Comparison of ENCODE assay signal across 8 cellular contexts in the genomic region with DNA sequence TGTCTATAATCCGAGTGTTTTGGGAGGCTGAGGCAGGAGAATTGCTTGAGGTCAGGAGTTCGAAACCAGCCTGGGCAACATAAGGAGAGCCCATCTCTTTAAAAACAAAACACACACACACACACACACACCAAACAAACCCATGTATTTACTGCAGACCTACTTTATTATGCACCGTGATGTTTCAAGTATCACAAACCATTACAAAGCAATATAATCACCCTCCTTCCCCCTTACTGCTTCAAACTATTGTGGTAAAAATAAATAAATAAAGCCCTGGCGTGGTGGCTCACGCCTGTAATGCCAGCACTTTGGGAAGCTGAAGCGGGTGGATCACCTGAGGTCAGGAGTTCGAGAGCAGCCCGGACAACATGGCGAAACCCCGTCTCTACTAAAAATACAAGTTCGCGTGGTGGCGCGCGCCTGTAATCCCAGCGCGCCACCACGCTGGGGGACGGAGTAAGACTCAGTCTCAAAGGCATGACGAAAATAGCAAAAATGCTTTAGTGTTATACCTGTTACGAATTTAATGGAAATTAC. TPM values are rescaled to one million over a fixed set of nuclear protein-coding genes. Genes with fewer than 3 reads are reported as not detected.
DNase-seq lines count a peak whose midpoint lies in the region; ATAC-seq lines count a peak whose summit lies in the region.

No MANE protein-coding gene starts in this region.

- H3K9me3 Mint-ChIP-seq in activated T-cell treated with anti-CD3 and anti-CD28 coated beads, Interleukin-2, amount 50 U/mL, for 24 hours: no peaks in the 10 kb centered on the region
- no peaks in the 10 kb centered on the region for H3K9me3 Mint-ChIP-seq in activated T-helper 2 cell treated with anti-CD3 and anti-CD28 coated beads, Interferon-gamma antibody, Interleukin-2, Interleukin-4, amounts not matched to agents 10 μg/mL and 5 μg/mL and 100 μg/mL, durations not matched to agents 14 hours and 24 hours and 36 hours

- DNase-seq in activated T-cell treated with anti-CD3 and anti-CD28 coated beads, Interleukin-2, amount 50 U/mL, for 24 hours: no peak
- DNase-seq in activated T-cell treated with anti-CD3 and anti-CD28 coated beads for 4 hours (no peak), kidney tubule cell (ENCODE audit: low spot score) (peak; percentile 20), occipital lobe (lab: John Stamatoyannopoulos, UW) (no peak), pons (ENCODE audit: low spot score) (no peak)
- DNase-seq in activated T-helper 2 cell treated with anti-CD3 and anti-CD28 coated beads, Interferon-gamma antibody, Interleukin-2, Interleukin-4, amounts not matched to agents 10 μg/mL and 5 μg/mL and 100 μg/mL, durations not matched to agents 14 hours and 24 hours and 36 hours (ENCODE audit: low spot score): no peak

- intact Hi-C loops in activated T-helper 2 cell treated with anti-CD3 and anti-CD28 coated beads, Interferon-gamma antibody, Interleukin-2, Interleukin-4, amounts not matched to agents 10 μg/mL and 5 μg/mL and 100 μg/mL, durations not matched to agents 14 hours and 24 hours and 36 hours (cut with micrococcal nuclease): loop anchor here (10.0 kb wide), 1 partner anchor 180 kb away; the partner anchor contains the start of gene UBR2

- H3K4me1 ChIP-seq in thymus (ENCODE audit: control insufficient read depth, insufficient read depth, low read length): peaks cover 12% of the 10 kb centered on the region

- H3K36me3 ChIP-seq in thymus (ENCODE audit: control insufficient read depth, insufficient read depth): no peaks in the 10 kb centered on the region

- no peaks in the 10 kb centered on the region for H3K9me3 ChIP-seq in thymus (ENCODE audit: control insufficient read depth)

- H3K27ac Mint-ChIP-seq in activated T-cell treated with anti-CD3 and anti-CD28 coated beads, Interleukin-2, amount 50 U/mL, for 24 hours: peak overlapping the region; percentile 97
- no peak overlapping the region for H3K27ac Mint-ChIP-seq in activated T-helper 2 cell treated with anti-CD3 and anti-CD28 coated beads, Interferon-gamma antibody, Interleukin-2, Interleukin-4, amounts not matched to agents 10 μg/mL and 5 μg/mL and 100 μg/mL, durations not matched to agents 14 hours and 24 hours and 36 hours

- H3K4me1 Mint-ChIP-seq in activated T-cell treated with anti-CD3 and anti-CD28 coated beads, Interleukin-2, amount 50 U/mL, for 24 hours (ENCODE audit: low read depth): peaks cover 30% of the 10 kb centered on the region
- peaks cover 24% of the 10 kb centered on the region for H3K4me1 Mint-ChIP-seq in activated T-helper 2 cell treated with anti-CD3 and anti-CD28 coated beads, Interferon-gamma antibody, Interleukin-2, Interleukin-4, amounts not matched to agents 10 μg/mL and 5 μg/mL and 100 μg/mL, durations not matched to agents 14 hours and 24 hours and 36 hours (ENCODE audit: low read depth)

- H3K27me3 ChIP-seq in thymus (ENCODE audit: control insufficient read depth, insufficient read depth): no peaks in the 10 kb centered on the region

- ATAC-seq in HG03135 (IDR thresholded peaks at IDR 0.05; ENCODE audit: unreplicated experiment): no peak

- peak overlapping the region; percentile 76 for H3K4me3 ChIP-seq in thymus (ENCODE audit: low read length)

- WGBS in thymus: 89% methylated on average over 21 of the region's 21 CpGs

- no peak overlapping the region for H3K27ac ChIP-seq in thymus (ENCODE audit: low read depth)

- H3K27me3 Mint-ChIP-seq in activated T-cell treated with anti-CD3 and anti-CD28 coated beads, Interleukin-2, amount 50 U/mL, for 24 hours: no peaks in the 10 kb centered on the region
- H3K27me3 Mint-ChIP-seq in activated T-helper 2 cell treated with anti-CD3 and anti-CD28 coated beads, Interferon-gamma antibody, Interleukin-2, Interleukin-4, amounts not matched to agents 10 μg/mL and 5 μg/mL and 100 μg/mL, durations not matched to agents 14 hours and 24 hours and 36 hours (ENCODE audit: low read depth): no peaks in the 10 kb centered on the region

- H3K36me3 Mint-ChIP-seq in activated T-cell treated with anti-CD3 and anti-CD28 coated beads, Interleukin-2, amount 50 U/mL, for 24 hours (ENCODE audit: low read depth): peaks cover 35% of the 10 kb centered on the region
- peaks cover 26% of the 10 kb centered on the region for H3K36me3 Mint-ChIP-seq in activated T-helper 2 cell treated with anti-CD3 and anti-CD28 coated beads, Interferon-gamma antibody, Interleukin-2, Interleukin-4, amounts not matched to agents 10 μg/mL and 5 μg/mL and 100 μg/mL, durations not matched to agents 14 hours and 24 hours and 36 hours (ENCODE audit: low read depth)

- peak overlapping the region; percentile 92 for H3K4me3 Mint-ChIP-seq in activated T-cell treated with anti-CD3 and anti-CD28 coated beads, Interleukin-2, amount 50 U/mL, for 24 hours
- peak overlapping the region; percentile 100 for H3K4me3 Mint-ChIP-seq in activated T-helper 2 cell treated with anti-CD3 and anti-CD28 coated beads, Interferon-gamma antibody, Interleukin-2, Interleukin-4, amounts not matched to agents 10 μg/mL and 5 μg/mL and 100 μg/mL, durations not matched to agents 14 hours and 24 hours and 36 hours (ENCODE audit: low read depth)

RNA-seq across cellular contexts. Expression of gene TBCC, which starts 1.5 kb away (rescaled TPM):
- 17.7 and 19.5 TPM in 2 replicates for total RNA-seq in activated T-helper 2 cell treated with anti-CD3 and anti-CD28 coated beads, Interferon-gamma antibody, Interleukin-2, Interleukin-4, amounts not matched to agents 10 μg/mL and 5 μg/mL and 100 μg/mL, durations not matched to agents 14 hours and 24 hours and 36 hours
- polyA plus RNA-seq in thymus: 64.5 TPM
- 63.2 TPM for total RNA-seq in occipital lobe

RNA-seq across cellular contexts. Expression of gene PRPH2, which starts 22.0 kb away (rescaled TPM):
- not detected in 2 replicates for total RNA-seq in activated T-helper 2 cell treated with anti-CD3 and anti-CD28 coated beads, Interferon-gamma antibody, Interleukin-2, Interleukin-4, amounts not matched to agents 10 μg/mL and 5 μg/mL and 100 μg/mL, durations not matched to agents 14 hours and 24 hours and 36 hours
- 0.39 TPM for polyA plus RNA-seq in thymus
- total RNA-seq in occipital lobe: 5.0 TPM

RNA-seq across cellular contexts. Expression of gene BICRAL, which starts 37.4 kb away (rescaled TPM):
- total RNA-seq in activated T-helper 2 cell treated with anti-CD3 and anti-CD28 coated beads, Interferon-gamma antibody, Interleukin-2, Interleukin-4, amounts not matched to agents 10 μg/mL and 5 μg/mL and 100 μg/mL, durations not matched to agents 14 hours and 24 hours and 36 hours: 14.2 and 14.4 TPM in 2 replicates
- polyA plus RNA-seq in thymus: 6.7 TPM
- total RNA-seq in occipital lobe: 28.2 TPM
